ENCODE assay signal across 18 cellular contexts in genomic region chr10:46559231-46559671, GRCh38. TPM values are rescaled to one million over a fixed set of nuclear protein-coding genes. Genes with fewer than 3 reads are reported as not detected.
DNase-seq lines count a peak whose midpoint lies in the region; ATAC-seq and TF ChIP-seq lines count a peak whose summit lies in the region.
"Had no signal": no experiment of that assay in that cellular context is flagged by ENCODE, and none has a peak within 500 bp of the region (broad histone marks: within the 10 kb centered on the region; RNA-seq: fewer than 3 reads in every experiment).

No MANE protein-coding gene starts in this region.

- H3K4me3 Mint-ChIP-seq in T-helper 2 cell treated with Interferon-gamma antibody and Interleukin-4, amounts not matched to agents 5 μg/mL and 100 μg/mL, for 36 hours, result no peak overlapping the region

- H3K27me3 Mint-ChIP-seq in T-helper 2 cell treated with Interferon-gamma antibody and Interleukin-4, amounts not matched to agents 5 μg/mL and 100 μg/mL, for 36 hours (ENCODE audit: low read depth), result no peaks in the 10 kb centered on the region

- peaks cover 2% of the 10 kb centered on the region for H3K4me1 Mint-ChIP-seq in T-helper 2 cell treated with Interferon-gamma antibody and Interleukin-4, amounts not matched to agents 5 μg/mL and 100 μg/mL, for 36 hours (ENCODE audit: low read depth)

- no peak overlapping the region for H3K4me3 ChIP-seq in lower lobe of right lung
- H3K4me3 ChIP-seq: hepatocyte, SJCRH30 had no signal

- H3K9me3 Mint-ChIP-seq in T-helper 2 cell treated with Interferon-gamma antibody and Interleukin-4, amounts not matched to agents 5 μg/mL and 100 μg/mL, for 36 hours, result no peaks in the 10 kb centered on the region

- no peaks in the 10 kb centered on the region for H3K36me3 ChIP-seq in lower lobe of right lung
- H3K36me3 ChIP-seq: neutrophil, SJCRH30 had no signal

- intact Hi-C loops in lower lobe of right lung (cut with DNase I), result no loop called here

- no peaks in the 10 kb centered on the region for H3K36me3 Mint-ChIP-seq in T-helper 2 cell treated with Interferon-gamma antibody and Interleukin-4, amounts not matched to agents 5 μg/mL and 100 μg/mL, for 36 hours (ENCODE audit: low read depth)

- DNase-seq in T-helper 2 cell treated with Interferon-gamma antibody and Interleukin-4, amounts not matched to agents 5 μg/mL and 100 μg/mL, for 36 hours (ENCODE audit: low spot score), result peak; percentile 3
- DNase-seq in T-helper 2 cell (no peak), lower lobe of right lung (peak; percentile 44), pons (ENCODE audit: low spot score) (no peak), GM10266 (ENCODE audit: extremely low spot score) (no peak)
- DNase-seq in stimulated activated CD8-positive, alpha-beta memory T cell treated with anti-CD3 and anti-CD28 coated beads, Interleukin-4, amount 100 ng/mL, for 48 hours, result peak; percentile 19
- DNase-seq in effector CD4-positive, alpha-beta T cell, result no peak
- DNase-seq: activated naive CD4-positive, alpha-beta T cell treated with Interleukin-2 at 50 U/mL for 16 hours; effector memory CD4-positive, alpha-beta T cell; midbrain; NCI-H1417 treated with DMSO at 0.1 percent for 48 hours; OCI-M1; SJCRH30 had no signal

- ATAC-seq in lower lobe of right lung, result no peak

- H3K27me3 ChIP-seq in lower lobe of right lung (ENCODE audit: low read depth), result peaks cover 52% of the 10 kb centered on the region
- H3K27me3 ChIP-seq: SJCRH30 had no signal

- TF ChIP-seq CTCF in VCaP (conservative IDR thresholded peaks at IDR 0.05), result no peak
- TF ChIP-seq CTCF in lower lobe of right lung (IDR thresholded peaks at IDR 0.05), result no peak
- no peak for TF ChIP-seq CTCF in GM10266 (IDR thresholded peaks at IDR 0.05; ENCODE audit: control insufficient read depth, insufficient read depth, low read depth, missing control alignments)

- peaks cover 10% of the 10 kb centered on the region for H3K4me1 ChIP-seq in lower lobe of right lung
- H3K4me1 ChIP-seq: SJCRH30 had no signal

- no peaks in the 10 kb centered on the region for H3K9me3 ChIP-seq in lower lobe of right lung
- H3K9me3 ChIP-seq: neutrophil, SJCRH30 had no signal

- H3K27ac ChIP-seq in VCaP, result peak overlapping the region; percentile 97
- no peak overlapping the region for H3K27ac ChIP-seq in lower lobe of right lung
- H3K27ac ChIP-seq: 22Rv1, hepatocyte, neutrophil, SJCRH30 had no signal

- no peak overlapping the region for H3K27ac Mint-ChIP-seq in T-helper 2 cell treated with Interferon-gamma antibody and Interleukin-4, amounts not matched to agents 5 μg/mL and 100 μg/mL, for 36 hours

RNA-seq across cellular contexts. Expression of gene GPRIN2, which starts 2.8 kb away (rescaled TPM):
- 42.1 TPM for total RNA-seq in lower lobe of right lung
- total RNA-seq: SJCRH30, subcutaneous adipose tissue had no signal

RNA-seq across cellular contexts. Expression of gene SYT15, which starts 19.7 kb away (rescaled TPM):
- total RNA-seq in lower lobe of right lung, result 34.5 TPM
- total RNA-seq: SJCRH30 had no signal

Comparison
In these comparisons a context has a peak if more than half of its experiments do, and no peak if none do; other contexts are left out.
1. DNase-seq: peak in T-helper 2 cell treated with Interferon-gamma antibody and Interleukin-4, amounts not matched to agents 5 μg/mL and 100 μg/mL, for 36 hours (single experiment), lower lobe of right lung (single experiment) and stimulated activated CD8-positive, alpha-beta memory T cell treated with anti-CD3 and anti-CD28 coated beads, Interleukin-4, amount 100 ng/mL, for 48 hours (single experiment); none in T-helper 2 cell (0 of 5), pons (single experiment), effector CD4-positive, alpha-beta T cell (single experiment) and GM10266 (single experiment).